In genomic region chr5:160398806-160399205, GRCh38 we compare ENCODE assay signal across 7 cellular contexts. TPM values are rescaled to one million over a fixed set of nuclear protein-coding genes. Genes with fewer than 3 reads are reported as not detected.
DNase-seq lines count a peak whose midpoint lies in the region; ATAC-seq and TF ChIP-seq lines count a peak whose summit lies in the region.

No MANE protein-coding gene starts in this region.

- intact Hi-C loops in esophagus squamous epithelium (cut with DNase I) (no loop called here), gastrocnemius medialis (cut with DNase I; ENCODE audit: low total_unique reads) (loop anchor here (5.0 kb wide), 1 partner anchor 47 kb away; no protein-coding TSS in a partner anchor)

- in situ Hi-C loops in gastrocnemius medialis (cut with MboI; ENCODE audit: low sequenced_read_pairs in 4 of 4): loop anchor here in 1 of 4 donors (10.0 kb wide), 1 partner anchor 374 kb away; no protein-coding TSS in a partner anchor

- H3K9me3 ChIP-seq in RWPE2 (ENCODE audit: severe bottlenecking): no peaks in the 10 kb centered on the region
- no peaks in the 10 kb centered on the region for H3K9me3 ChIP-seq in esophagus squamous epithelium
- no peaks in the 10 kb centered on the region for H3K9me3 ChIP-seq in gastrocnemius medialis

- H3K27ac ChIP-seq in RWPE2 (ENCODE audit: poor library complexity, severe bottlenecking): peak overlapping the region; percentile 52
- H3K27ac ChIP-seq in esophagus squamous epithelium: peak overlapping the region in 2 of 4 donors; percentile 89 to 93
- H3K27ac ChIP-seq in gastrocnemius medialis: no peak overlapping the region

- peaks cover 4% of the 10 kb centered on the region for H3K27me3 ChIP-seq in RWPE2 (ENCODE audit: insufficient read depth, poor library complexity, severe bottlenecking)
- no peaks in the 10 kb centered on the region for H3K27me3 ChIP-seq in esophagus squamous epithelium
- H3K27me3 ChIP-seq in gastrocnemius medialis: no peaks in the 10 kb centered on the region

- peaks cover 52% of the 10 kb centered on the region for H3K36me3 ChIP-seq in RWPE2 (ENCODE audit: low read depth)
- H3K36me3 ChIP-seq in esophagus squamous epithelium: peaks cover 0 to 26% (median 11%) of the 10 kb centered on the region in 3 donors
- peaks cover 0 to 25% of the 10 kb centered on the region in 2 donors for H3K36me3 ChIP-seq in gastrocnemius medialis

- ATAC-seq in RWPE2 (ENCODE audit: low read depth): no peak
- no peak for ATAC-seq in gastrocnemius medialis
- no peak for ATAC-seq in GM18873 (IDR thresholded peaks at IDR 0.05; ENCODE audit: low FRiP score, unreplicated experiment)

- 33 to 34% methylated on average over 4 of the region's 4 CpGs for WGBS in esophagus squamous epithelium, 2 donors

- H3K4me1 ChIP-seq in RWPE2 (ENCODE audit: insufficient read depth, poor library complexity, severe bottlenecking) (peaks cover 16% of the 10 kb centered on the region), esophagus squamous epithelium (peaks cover 3 to 37% (median 3%) of the 10 kb centered on the region in 3 donors), gastrocnemius medialis (peaks cover 22 to 36% of the 10 kb centered on the region in 2 donors)

- TF ChIP-seq CTCF in GM12875 (IDR thresholded peaks at IDR 0.05; ENCODE audit: borderline replicate concordance, insufficient read depth, low read depth, low read length) (no peak), RWPE2 (IDR thresholded peaks at IDR 0.05; ENCODE audit: poor library complexity, severe bottlenecking) (no peak), esophagus squamous epithelium (IDR thresholded peaks at IDR 0.05) (no peak), gastrocnemius medialis (IDR thresholded peaks at IDR 0.05 in 4 of 5, conservative IDR thresholded peaks at IDR 0.05 in 1 of 5) (no peak)

- H3K4me3 ChIP-seq in GM12875 (ENCODE audit: low read depth, low read length): peak overlapping the region; percentile 87
- peak overlapping the region; percentile 65 for H3K4me3 ChIP-seq in RWPE2 (ENCODE audit: severe bottlenecking)
- H3K4me3 ChIP-seq in esophagus squamous epithelium: peak overlapping the region; percentile 54 to 86 (median 67)
- H3K4me3 ChIP-seq in gastrocnemius medialis: peak overlapping the region; percentile 63 to 89 (median 82)

- TF ChIP-seq POLR2A in esophagus squamous epithelium (IDR thresholded peaks at IDR 0.05) (no peak), gastrocnemius medialis (IDR thresholded peaks at IDR 0.05) (no peak)

- DNase-seq in RWPE2 (ENCODE audit: low spot score): no peak
- DNase-seq in esophagus squamous epithelium (lab: John Stamatoyannopoulos, UW): no peak
- DNase-seq in gastrocnemius medialis: no peak
- DNase-seq in midbrain (lab: John Stamatoyannopoulos, UW): no peak
- no peak for DNase-seq in NCI-H2227 treated with DMSO at 0.1 percent for 48 hours (lab: John Stamatoyannopoulos, UW)

RNA-seq across cellular contexts. Expression of gene FAM200C, which starts 1.0 kb away (rescaled TPM):
- total RNA-seq in esophagus squamous epithelium (1 to 10 TPM in 3 of 4 donors, under 1 TPM in 1; 0.87 to 3.2 (median 1.8) TPM), gastrocnemius medialis (1 to 10 TPM in 1 of 4 donors, under 1 TPM in 3; 0.51 to 1.1 (median 0.86) TPM)

RNA-seq across cellular contexts. Expression of gene SLU7, which starts 20.1 kb away (rescaled TPM):
- total RNA-seq in esophagus squamous epithelium: 10 to 100 TPM; 31.9 to 70.2 (median 45.1) TPM
- 100 to 1,000 TPM in 1 of 4 donors, 10 to 100 TPM in 3; 61.4 to 103 (median 87.2) TPM for total RNA-seq in gastrocnemius medialis

RNA-seq across cellular contexts. Expression of gene PTTG1, which starts 22.8 kb away (rescaled TPM):
- total RNA-seq in esophagus squamous epithelium (100 to 1,000 TPM in 1 of 4 donors, 10 to 100 TPM in 3; 89.6 to 134 (median 90.1) TPM), gastrocnemius medialis (10 to 100 TPM in 2 of 4 donors, 1 to 10 TPM in 2; 1.1 to 18.1 (median 11.4) TPM)

RNA-seq across cellular contexts. Expression of gene C1QTNF2, which starts 28.4 kb away (rescaled TPM):
- total RNA-seq in esophagus squamous epithelium (under 1 TPM; 0.23 to 0.95 (median 0.62) TPM), gastrocnemius medialis (under 1 TPM in 2 of 4 donors, not detected in 2; 0.09 to 0.65 TPM)

Comparison
In these comparisons a context has a peak if more than half of its experiments do, and no peak if none do; other contexts are left out.
1. RNA of gene PTTG1, which starts 22.8 kb away (total RNA-seq): 89.6 to 134 TPM in esophagus squamous epithelium; 1.1 to 18.1 TPM in gastrocnemius medialis; every median in the first group is over 4 times any median in the second.
2. Peak in every context shown above with its lines, with median percentiles within 50 percentile points of each other: H3K4me3 ChIP-seq.